In genomic region chr5:153275697-153276096, GRCh38 we compare ENCODE assay signal across 21 cellular contexts.
"Had no signal": no experiment of that assay in that cellular context is flagged by ENCODE, and none has a peak within 500 bp of the region (broad histone marks: within the 10 kb centered on the region; RNA-seq: fewer than 3 reads in every experiment).

No MANE protein-coding gene starts in this region.

- DNase-seq: naive thymus-derived CD8-positive, alpha-beta T cell; pancreas; retina; sigmoid colon; small intestine; stimulated activated naive CD4-positive, alpha-beta T cell treated with Interleukin-2 at 50 U/mL for 16 hours; stomach; upper lobe of left lung had no signal

- H3K4me1 Mint-ChIP-seq: naive thymus-derived CD8-positive, alpha-beta T cell; nephron progenitor cell; neural crest cell; stimulated activated memory B cell treated with anti-CD40 and anti-IgM and Interleukin-4, amounts not matched to agents 10 μg/mL and 1 μg/mL and 100 μg/mL, for 72 hours had no signal

- FAIRE-seq: pancreas, small intestine, urothelium cell line had no signal

- H3K9me3 Mint-ChIP-seq: nephron progenitor cell, neural crest cell had no signal

- H3K36me3 Mint-ChIP-seq: naive thymus-derived CD8-positive, alpha-beta T cell; natural killer cell treated with Interleukin-12 subunit alpha and Interleukin-12 subunit beta and Interleukin-15 and Interleukin-18, amount 100 ng/mL, for 72 hours; stimulated activated memory B cell treated with anti-CD40 and anti-IgM and Interleukin-4, amounts not matched to agents 10 μg/mL and 1 μg/mL and 100 μg/mL, for 72 hours had no signal

- H3K27me3 ChIP-seq: neutrophil, pancreas, right atrium auricular region, sigmoid colon, stomach, thyroid gland, tibial nerve, upper lobe of left lung, vagina had no signal

- H3K4me3 ChIP-seq: pancreas, prostate gland, right atrium auricular region, sigmoid colon, stomach, thoracic aorta, thyroid gland, tibial nerve, upper lobe of left lung, vagina had no signal

- H3K27ac Mint-ChIP-seq: naive thymus-derived CD8-positive, alpha-beta T cell; natural killer cell treated with Interleukin-12 subunit alpha and Interleukin-12 subunit beta and Interleukin-15 and Interleukin-18, amount 100 ng/mL, for 72 hours; nephron progenitor cell; stimulated activated memory B cell treated with anti-CD40 and anti-IgM and Interleukin-4, amounts not matched to agents 10 μg/mL and 1 μg/mL and 100 μg/mL, for 72 hours; stimulated activated naive CD8-positive, alpha-beta T cell treated with anti-CD3 and anti-CD28 coated beads, Interleukin-15, Interleukin-2, amounts not matched to agents 100 ng/mL and 50 ng/mL, for 24 hours had no signal

- H3K27ac ChIP-seq: neutrophil, pancreas, prostate gland, right atrium auricular region, sigmoid colon, stomach, thoracic aorta, thyroid gland, tibial nerve, upper lobe of left lung, vagina had no signal

- H3K27me3 Mint-ChIP-seq: naive thymus-derived CD8-positive, alpha-beta T cell; natural killer cell treated with Interleukin-12 subunit alpha and Interleukin-12 subunit beta and Interleukin-15 and Interleukin-18, amount 100 ng/mL, for 72 hours; stimulated activated memory B cell treated with anti-CD40 and anti-IgM and Interleukin-4, amounts not matched to agents 10 μg/mL and 1 μg/mL and 100 μg/mL, for 72 hours; stimulated activated naive CD8-positive, alpha-beta T cell treated with anti-CD3 and anti-CD28 coated beads, Interleukin-15, Interleukin-2, amounts not matched to agents 100 ng/mL and 50 ng/mL, for 24 hours had no signal

- H3K9me3 ChIP-seq: neutrophil, pancreas, prostate gland, right atrium auricular region, sigmoid colon, stomach, thoracic aorta, thyroid gland, tibial nerve, upper lobe of left lung, vagina had no signal

- H3K4me1 ChIP-seq: pancreas, prostate gland, right atrium auricular region, sigmoid colon, stomach, thyroid gland, tibial nerve, upper lobe of left lung, vagina had no signal

- ATAC-seq: naive thymus-derived CD8-positive, alpha-beta T cell; natural killer cell treated with Interleukin-12 subunit alpha and Interleukin-12 subunit beta and Interleukin-15 and Interleukin-18, amount 100 ng/mL, for 72 hours; pancreas; stimulated activated memory B cell treated with anti-CD40 and anti-IgM and Interleukin-4, amounts not matched to agents 10 μg/mL and 1 μg/mL and 100 μg/mL, for 72 hours had no signal

- H3K4me3 Mint-ChIP-seq: naive thymus-derived CD8-positive, alpha-beta T cell; natural killer cell treated with Interleukin-12 subunit alpha and Interleukin-12 subunit beta and Interleukin-15 and Interleukin-18, amount 100 ng/mL, for 72 hours; nephron progenitor cell; neural crest cell; stimulated activated memory B cell treated with anti-CD40 and anti-IgM and Interleukin-4, amounts not matched to agents 10 μg/mL and 1 μg/mL and 100 μg/mL, for 72 hours; stimulated activated naive CD8-positive, alpha-beta T cell treated with anti-CD3 and anti-CD28 coated beads, Interleukin-15, Interleukin-2, amounts not matched to agents 100 ng/mL and 50 ng/mL, for 24 hours had no signal

- H3K36me3 ChIP-seq: neutrophil, pancreas, prostate gland, right atrium auricular region, sigmoid colon, stomach, thoracic aorta, thyroid gland, tibial nerve, upper lobe of left lung, vagina had no signal
